ENCODE assay signal across 1 cellular context in the genomic region with DNA sequence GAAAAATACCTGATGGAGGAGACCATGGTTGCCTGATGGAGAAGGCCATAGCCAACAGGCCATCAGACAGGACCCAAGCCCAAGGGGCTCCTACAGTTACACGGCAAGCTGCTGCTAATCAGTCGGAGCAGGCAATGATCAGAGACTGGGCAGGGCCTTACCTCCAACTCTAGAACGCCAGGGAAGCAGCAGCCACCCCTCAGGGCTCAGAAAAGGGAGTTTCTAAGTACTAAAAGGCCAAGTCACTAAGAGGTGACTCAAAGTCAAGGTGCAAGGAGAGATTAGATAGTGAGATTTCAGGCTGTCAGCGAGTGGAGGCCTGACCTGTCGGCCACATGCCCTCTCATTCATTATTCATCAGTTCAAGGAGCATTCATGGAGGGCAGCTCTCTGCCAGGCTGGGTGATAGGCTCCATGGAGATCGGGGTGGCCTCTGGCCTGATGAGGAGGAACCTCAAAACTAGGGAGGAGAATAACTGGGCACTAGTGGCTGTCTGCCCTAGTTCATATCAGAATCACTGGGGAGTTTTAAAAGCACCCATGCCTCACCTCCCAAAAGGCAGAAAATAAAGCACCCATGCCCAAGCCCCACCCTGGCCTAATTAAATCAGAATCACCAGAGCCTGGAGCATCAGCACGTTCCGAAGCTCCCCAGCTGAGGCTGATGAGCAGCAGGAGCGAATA.
TF ChIP-seq lines count a peak whose summit lies in the region.

No MANE protein-coding gene starts in this region.

TF ChIP-seq in K562, 482 proteins besides CTCF, POLR2A, EP300 and RAD21 (continued from another document and continues in another):
- TF ChIP-seq CREB1 (IDR thresholded peaks at IDR 0.05), result no peak; the same call in 1 of the 2 replicates
- no peak for TF ChIP-seq CREB1 (CRISPR knock-in tag; IDR thresholded peaks at IDR 0.05)
- peak in 1 of 2 experiments; percentile 77; a peak in 3 of 4 replicates for TF ChIP-seq RCOR1 (IDR thresholded peaks at IDR 0.05; ENCODE audit: borderline replicate concordance in 1 of 2, low read depth in 2 of 2, low read length in 2 of 2)
- no peak for TF ChIP-seq RBM17 (IDR thresholded peaks at IDR 0.05; ENCODE audit: borderline replicate concordance, low read depth, low read length)
- no peak for TF ChIP-seq CBX5 (IDR thresholded peaks at IDR 0.05; ENCODE audit: borderline replicate concordance, low read depth)
- TF ChIP-seq ELF4 (CRISPR knock-in tag; IDR thresholded peaks at IDR 0.05), result no peak
- no peak for TF ChIP-seq CC2D1A (IDR thresholded peaks at IDR 0.05)
- no peak for TF ChIP-seq TCF7 (IDR thresholded peaks at IDR 0.05; ENCODE audit: borderline replicate concordance)
- TF ChIP-seq BCOR (IDR thresholded peaks at IDR 0.05), result peak; percentile 56; the same call in 1 of the 2 replicates
- no peak for TF ChIP-seq PRMT5 (CRISPR knock-in tag; IDR thresholded peaks at IDR 0.05)
- TF ChIP-seq PHF8 (IDR thresholded peaks at IDR 0.05; ENCODE audit: borderline replicate concordance, low read length), result no peak
- no peak for TF ChIP-seq ZNF165 (CRISPR knock-in tag; IDR thresholded peaks at IDR 0.05; ENCODE audit: borderline replicate concordance)
- peak; percentile 62 for TF ChIP-seq CCNT2 (IDR thresholded peaks at IDR 0.05; ENCODE audit: borderline replicate concordance, extremely low read depth, insufficient read length, low read depth, low read length)
- no peak for TF ChIP-seq ZHX1 (conservative IDR thresholded peaks at IDR 0.05; ENCODE audit: low read length)
- TF ChIP-seq HIVEP1 (CRISPR knock-in tag; IDR thresholded peaks at IDR 0.05), result no peak
- no peak for TF ChIP-seq E2F8 (IDR thresholded peaks at IDR 0.05; ENCODE audit: low read depth, partially characterized antibody)
- peak; percentile 66; the same call in 1 of the 2 replicates for TF ChIP-seq ADNP (tag; IDR thresholded peaks at IDR 0.05)
- TF ChIP-seq FOSL1 (tag; conservative IDR thresholded peaks at IDR 0.05), result peak; percentile 98
- no peak for TF ChIP-seq ARID3B (CRISPR knock-in tag; IDR thresholded peaks at IDR 0.05; ENCODE audit: borderline replicate concordance)
- TF ChIP-seq DDX20 (tag; IDR thresholded peaks at IDR 0.05; ENCODE audit: low read depth), result no peak
- no peak for TF ChIP-seq HINFP (tag; conservative IDR thresholded peaks at IDR 0.05; ENCODE audit: low read depth)
- no peak for TF ChIP-seq MLX (CRISPR knock-in tag; conservative IDR thresholded peaks at IDR 0.05)
- TF ChIP-seq SMAD1 (IDR thresholded peaks at IDR 0.05; ENCODE audit: low read depth, low read length, partially characterized antibody), result no peak
- TF ChIP-seq ZFP30 (CRISPR knock-in tag; IDR thresholded peaks at IDR 0.05; ENCODE audit: borderline replicate concordance), result no peak
- TF ChIP-seq NFXL1 (CRISPR knock-in tag; IDR thresholded peaks at IDR 0.05), result no peak
- no peak for TF ChIP-seq SETDB1 (IDR thresholded peaks at IDR 0.05; ENCODE audit: low read length)
- TF ChIP-seq SLC30A9 (CRISPR knock-in tag; IDR thresholded peaks at IDR 0.05), result no peak
- TF ChIP-seq MAZ (CRISPR knock-in tag; conservative IDR thresholded peaks at IDR 0.05 in 1 of 2, IDR thresholded peaks at IDR 0.05 in 1 of 2), result no peak
- TF ChIP-seq ZNF395 (CRISPR knock-in tag; IDR thresholded peaks at IDR 0.05), result peak; percentile 52; the same call in 1 of the 2 replicates
- no peak for TF ChIP-seq ZNF764 (CRISPR knock-in tag; IDR thresholded peaks at IDR 0.05; ENCODE audit: low read depth)
- no peak for TF ChIP-seq FOXJ3 (CRISPR knock-in tag; IDR thresholded peaks at IDR 0.05)
- no peak for TF ChIP-seq ZNF12 (CRISPR knock-in tag; IDR thresholded peaks at IDR 0.05)
- TF ChIP-seq, protein P1, sequence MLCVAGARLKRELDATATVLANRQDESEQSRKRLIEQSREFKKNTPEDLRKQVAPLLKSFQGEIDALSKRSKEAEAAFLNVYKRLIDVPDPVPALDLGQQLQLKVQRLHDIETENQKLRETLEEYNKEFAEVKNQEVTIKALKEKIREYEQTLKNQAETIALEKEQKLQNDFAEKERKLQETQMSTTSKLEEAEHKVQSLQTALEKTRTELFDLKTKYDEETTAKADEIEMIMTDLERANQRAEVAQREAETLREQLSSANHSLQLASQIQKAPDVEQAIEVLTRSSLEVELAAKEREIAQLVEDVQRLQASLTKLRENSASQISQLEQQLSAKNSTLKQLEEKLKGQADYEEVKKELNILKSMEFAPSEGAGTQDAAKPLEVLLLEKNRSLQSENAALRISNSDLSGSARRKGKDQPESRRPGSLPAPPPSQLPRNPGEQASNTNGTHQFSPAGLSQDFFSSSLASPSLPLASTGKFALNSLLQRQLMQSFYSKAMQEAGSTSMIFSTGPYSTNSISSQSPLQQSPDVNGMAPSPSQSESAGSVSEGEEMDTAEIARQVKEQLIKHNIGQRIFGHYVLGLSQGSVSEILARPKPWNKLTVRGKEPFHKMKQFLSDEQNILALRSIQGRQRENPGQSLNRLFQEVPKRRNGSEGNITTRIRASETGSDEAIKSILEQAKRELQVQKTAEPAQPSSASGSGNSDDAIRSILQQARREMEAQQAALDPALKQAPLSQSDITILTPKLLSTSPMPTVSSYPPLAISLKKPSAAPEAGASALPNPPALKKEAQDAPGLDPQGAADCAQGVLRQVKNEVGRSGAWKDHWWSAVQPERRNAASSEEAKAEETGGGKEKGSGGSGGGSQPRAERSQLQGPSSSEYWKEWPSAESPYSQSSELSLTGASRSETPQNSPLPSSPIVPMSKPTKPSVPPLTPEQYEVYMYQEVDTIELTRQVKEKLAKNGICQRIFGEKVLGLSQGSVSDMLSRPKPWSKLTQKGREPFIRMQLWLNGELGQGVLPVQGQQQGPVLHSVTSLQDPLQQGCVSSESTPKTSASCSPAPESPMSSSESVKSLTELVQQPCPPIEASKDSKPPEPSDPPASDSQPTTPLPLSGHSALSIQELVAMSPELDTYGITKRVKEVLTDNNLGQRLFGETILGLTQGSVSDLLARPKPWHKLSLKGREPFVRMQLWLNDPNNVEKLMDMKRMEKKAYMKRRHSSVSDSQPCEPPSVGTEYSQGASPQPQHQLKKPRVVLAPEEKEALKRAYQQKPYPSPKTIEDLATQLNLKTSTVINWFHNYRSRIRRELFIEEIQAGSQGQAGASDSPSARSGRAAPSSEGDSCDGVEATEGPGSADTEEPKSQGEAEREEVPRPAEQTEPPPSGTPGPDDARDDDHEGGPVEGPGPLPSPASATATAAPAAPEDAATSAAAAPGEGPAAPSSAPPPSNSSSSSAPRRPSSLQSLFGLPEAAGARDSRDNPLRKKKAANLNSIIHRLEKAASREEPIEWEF (CRISPR knock-in tag; IDR thresholded peaks at IDR 0.05), result no peak
- no peak for TF ChIP-seq ZNF347 (CRISPR knock-in tag; IDR thresholded peaks at IDR 0.05; ENCODE audit: low read depth)
- no peak for TF ChIP-seq CHD4 (IDR thresholded peaks at IDR 0.05; ENCODE audit: insufficient read depth, insufficient replicate concordance, low read depth, low read length, poor library complexity, severe bottlenecking)
- TF ChIP-seq THAP12 (CRISPR knock-in tag; IDR thresholded peaks at IDR 0.05), result no peak
- TF ChIP-seq TEAD4 (IDR thresholded peaks at IDR 0.05; ENCODE audit: low read length), result peak; percentile 94
- TF ChIP-seq TEAD4 (CRISPR knock-in tag; IDR thresholded peaks at IDR 0.05; ENCODE audit: borderline replicate concordance), result no peak
- no peak for TF ChIP-seq ZNF766 (CRISPR knock-in tag; conservative IDR thresholded peaks at IDR 0.05)
- no peak for TF ChIP-seq RBM25 (IDR thresholded peaks at IDR 0.05; ENCODE audit: low read depth, low read length, severe bottlenecking)
- no peak for TF ChIP-seq HNRNPH1 (optimal IDR thresholded peaks at IDR 0.05; ENCODE audit: low read depth, low read length)
- TF ChIP-seq SAFB2 (IDR thresholded peaks at IDR 0.05; ENCODE audit: borderline replicate concordance, low read depth, low read length, severe bottlenecking), result no peak
- TF ChIP-seq KHSRP (IDR thresholded peaks at IDR 0.05), result peak; percentile 51; the same call in 1 of the 2 replicates
